8 cellular contexts compared by ENCODE assay signal in the genomic region with DNA sequence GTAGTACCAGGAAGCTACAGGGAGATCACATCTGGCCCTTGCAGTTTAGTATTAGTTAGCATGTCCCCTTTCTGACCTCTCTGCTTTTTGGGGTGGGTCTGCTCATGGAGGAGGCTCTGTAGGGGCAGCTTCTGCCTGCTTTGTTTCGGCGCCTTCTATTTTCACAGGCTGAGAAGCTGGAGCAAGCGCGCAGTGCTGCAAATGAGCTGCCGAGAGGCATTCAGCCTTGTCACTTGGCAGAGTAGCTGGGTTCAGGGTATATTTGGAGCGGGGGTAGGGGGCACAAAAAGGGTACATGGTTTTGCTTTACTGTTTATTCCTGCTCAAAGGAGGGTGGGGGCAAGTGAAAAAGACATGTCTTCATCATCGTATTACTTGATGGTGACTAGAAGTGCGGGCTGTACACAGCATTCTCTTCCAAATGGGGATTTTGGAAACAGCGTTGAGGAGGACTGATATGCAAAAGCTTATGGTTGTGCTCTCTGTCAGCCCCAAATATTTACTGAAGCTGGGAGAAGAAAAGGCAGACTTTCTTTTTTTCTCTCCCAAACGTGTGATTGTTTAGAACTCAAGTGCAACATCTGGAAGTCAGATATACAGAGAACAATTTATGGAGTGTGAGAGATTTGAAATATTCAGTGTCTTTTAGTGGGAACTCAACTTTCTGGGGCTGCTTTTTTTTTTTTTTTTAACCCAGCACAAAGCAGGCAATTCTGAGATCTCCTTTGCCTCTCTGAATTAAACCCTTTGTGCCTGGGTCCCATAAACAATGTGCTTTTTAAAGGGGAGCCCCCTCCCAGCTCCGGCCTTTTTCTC.
DNase-seq lines count a peak whose midpoint lies in the region; ATAC-seq and TF ChIP-seq lines count a peak whose summit lies in the region.
"Had no signal": no experiment of that assay in that cellular context is flagged by ENCODE, and none has a peak within 500 bp of the region (broad histone marks: within the 10 kb centered on the region; RNA-seq: fewer than 3 reads in every experiment).

No MANE protein-coding gene starts in this region.

- no peak for TF ChIP-seq POLR2A in stomach (IDR thresholded peaks at IDR 0.05)

- H3K36me3 Mint-ChIP-seq in activated naive CD8-positive, alpha-beta T cell = peaks cover 7% of the 10 kb centered on the region
- H3K36me3 Mint-ChIP-seq in immature natural killer cell = peaks cover 13 to 16% (median 15%) of the 10 kb centered on the region in 3 donors

- intact Hi-C loops in stomach (cut with DNase I; ENCODE audit: low total_unique reads) = no loop called here

- DNase-seq in immature natural killer cell (no peak), stomach (no peak), COLO829 (ENCODE audit: low spot score) (no peak), cerebellum (ENCODE audit: low spot score) (no peak)

- H3K27ac Mint-ChIP-seq in activated naive CD8-positive, alpha-beta T cell = peak overlapping the region; percentile 100
- peak overlapping the region in 5 of 6 donors; percentile 96 to 99 (median 97) for H3K27ac Mint-ChIP-seq in immature natural killer cell
- H3K27ac Mint-ChIP-seq: stimulated activated effector memory CD8-positive, alpha-beta T cell treated with anti-CD3 and anti-CD28 coated beads, Interleukin-12 subunit alpha, Interleukin-12 subunit beta, amount 100 ng/mL, for 72 hours had no signal

- WGBS in HUES64 = 57% methylated on average over 10 of the region's 11 CpGs
- 19 to 29% (median 27%) methylated on average over 11 of the region's 11 CpGs for WGBS in stomach, 5 donors

- H3K4me1 ChIP-seq in HUES64 (ENCODE audit: insufficient read depth, low read length) (peaks cover 34% of the 10 kb centered on the region), stomach (peaks cover 0 to 56% (median 29%) of the 10 kb centered on the region in 4 donors)

- H3K36me3 ChIP-seq in HUES64 (ENCODE audit: insufficient read depth, low read length) = no peaks in the 10 kb centered on the region
- H3K36me3 ChIP-seq in stomach = no peaks in the 10 kb centered on the region

- H3K9me3 ChIP-seq in HUES64 (ENCODE audit: insufficient read depth, low read depth, low read length) (no peaks in the 10 kb centered on the region; the same call in 1 of the 2 replicates), stomach (peaks cover 0 to 13% (median 0%) of the 10 kb centered on the region in 4 donors)

- no peak overlapping the region for H3K27ac ChIP-seq in HUES64 (ENCODE audit: low read depth, low read length)
- peak overlapping the region; percentile 41 to 89 (median 88) for H3K27ac ChIP-seq in stomach

- no peak for TF ChIP-seq CTCF in stomach (IDR thresholded peaks at IDR 0.05)

- TF ChIP-seq EP300 in stomach (IDR thresholded peaks at IDR 0.05) = no peak

- H3K9ac ChIP-seq in HUES64 (ENCODE audit: low read depth, low read length) = no peak overlapping the region

- H3K4me3 Mint-ChIP-seq in activated naive CD8-positive, alpha-beta T cell = no peak overlapping the region
- peak overlapping the region in 2 of 5 donors; percentile 98 to 99 for H3K4me3 Mint-ChIP-seq in immature natural killer cell
- H3K4me3 Mint-ChIP-seq: stimulated activated effector memory CD8-positive, alpha-beta T cell treated with anti-CD3 and anti-CD28 coated beads, Interleukin-12 subunit alpha, Interleukin-12 subunit beta, amount 100 ng/mL, for 72 hours had no signal

- peaks cover 56% of the 10 kb centered on the region for H3K4me1 Mint-ChIP-seq in activated naive CD8-positive, alpha-beta T cell (ENCODE audit: low read depth)
- peaks cover 54 to 55% of the 10 kb centered on the region in 2 donors for H3K4me1 Mint-ChIP-seq in immature natural killer cell

- peaks cover 5% of the 10 kb centered on the region for H3K9me3 Mint-ChIP-seq in activated naive CD8-positive, alpha-beta T cell (ENCODE audit: low read depth)
- no peaks in the 10 kb centered on the region for H3K9me3 Mint-ChIP-seq in immature natural killer cell
- H3K9me3 Mint-ChIP-seq: stimulated activated effector memory CD8-positive, alpha-beta T cell treated with anti-CD3 and anti-CD28 coated beads, Interleukin-12 subunit alpha, Interleukin-12 subunit beta, amount 100 ng/mL, for 72 hours had no signal

- no peak for ATAC-seq in GM19452 (IDR thresholded peaks at IDR 0.05; ENCODE audit: unreplicated experiment)

- H3K4me3 ChIP-seq in HUES64 (ENCODE audit: low read length) = peak overlapping the region; percentile 84
- peak overlapping the region; percentile 58 to 75 (median 64) for H3K4me3 ChIP-seq in stomach

- H3K27me3 ChIP-seq in HUES64 (ENCODE audit: insufficient read depth, low read length) (no peaks in the 10 kb centered on the region; the same call in none of the 2 replicates), stomach (peaks cover 0 to 19% (median 6%) of the 10 kb centered on the region in 3 donors)

- H3K27me3 Mint-ChIP-seq in activated naive CD8-positive, alpha-beta T cell = no peaks in the 10 kb centered on the region
- H3K27me3 Mint-ChIP-seq in immature natural killer cell (ENCODE audit: low read depth in 3 of 3) = peaks cover 14 to 28% (median 20%) of the 10 kb centered on the region in 3 donors
